Comparison of ENCODE assay signal across 14 cellular contexts in the genomic region with DNA sequence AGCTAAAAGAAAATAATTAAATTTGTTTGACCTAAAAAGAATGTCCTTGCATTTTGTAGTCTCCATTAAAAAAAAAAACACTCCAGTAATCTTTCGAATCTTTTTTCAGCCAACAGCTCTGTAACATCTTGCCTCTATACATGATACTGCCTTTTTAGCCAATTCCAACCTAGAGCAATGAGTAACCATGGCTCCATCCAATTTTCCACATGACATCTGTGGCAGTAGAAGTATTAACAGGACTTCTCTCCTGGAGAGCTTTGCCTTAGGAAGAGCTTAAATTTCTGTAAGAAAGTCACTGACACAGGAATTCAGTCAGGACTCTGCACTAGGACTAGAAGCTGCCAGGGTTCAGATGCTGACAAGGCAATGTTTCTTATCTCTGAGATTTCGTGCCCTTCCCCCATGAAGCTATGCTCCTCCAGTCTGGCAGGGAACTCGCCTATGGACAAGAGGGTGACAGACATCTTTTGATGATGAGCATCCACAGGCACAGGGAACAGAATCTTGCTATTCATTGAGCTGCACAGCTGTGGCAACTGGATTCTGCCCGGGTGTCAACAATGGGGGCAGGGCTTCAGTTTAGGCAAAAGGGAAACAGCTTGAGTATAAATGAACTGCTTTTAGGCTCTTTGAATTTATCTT.
DNase-seq lines count a peak whose midpoint lies in the region; ATAC-seq, FAIRE-seq and TF ChIP-seq lines count a peak whose summit lies in the region.
"Had no signal": no experiment of that assay in that cellular context is flagged by ENCODE, and none has a peak within 500 bp of the region (broad histone marks: within the 10 kb centered on the region; RNA-seq: fewer than 3 reads in every experiment).

No MANE protein-coding gene starts in this region.

- no peak overlapping the region for H3K56ac ChIP-seq in H1 (replicated peaks; ENCODE audit: insufficient read length, low read depth, low read length)

- DNase-seq in AG20443 (ENCODE audit: low spot score) (peak; percentile 9), NCI-H69 (lab: John Stamatoyannopoulos, UW) (peak; percentile 38), H1 (ENCODE audit: low read depth in 1 of 2, low spot score in 2 of 2) (no peak), middle frontal gyrus (ENCODE audit: extremely low spot score, low spot score) (peak; percentile 84), NCI-H526 (lab: John Stamatoyannopoulos, UW) (no peak), omental fat pad (ENCODE audit: low spot score) (no peak)
- DNase-seq in activated naive CD8-positive, alpha-beta T cell treated with anti-CD3 and anti-CD28 coated beads for 36 hours = no peak
- DNase-seq: activated effector memory CD4-positive, alpha-beta T cell treated with Interleukin-2 at 50 U/mL for 16 hours; left cardiac atrium; NCI-H1694 treated with DMSO at 0.1 percent for 48 hours had no signal

- H2BK12ac ChIP-seq in H1 (ENCODE audit: low read depth, low read length) = no peak overlapping the region

- no peak overlapping the region for H3K4me2 ChIP-seq in H1 (ENCODE audit: insufficient read depth in 1 of 2, low read depth in 2 of 2, low read length in 2 of 2)
- H3K4me2 ChIP-seq: KMS-11 had no signal

- H3K36me3 Mint-ChIP-seq in activated naive CD8-positive, alpha-beta T cell treated with anti-CD3 and anti-CD28 coated beads for 36 hours = peaks cover 2% of the 10 kb centered on the region
- H3K36me3 Mint-ChIP-seq: stimulated activated effector memory CD8-positive, alpha-beta T cell treated with anti-CD3 and anti-CD28 coated beads, Interleukin-12 subunit alpha, Interleukin-12 subunit beta, amount 100 ng/mL, for 72 hours had no signal

- no peak overlapping the region for H2BK120ac ChIP-seq in H1 (replicated peaks; ENCODE audit: low read depth, low read length)

- H4K91ac ChIP-seq in H1 (replicated peaks; ENCODE audit: insufficient read length, low read length) = no peak overlapping the region

- no peak overlapping the region for H3K18ac ChIP-seq in H1 (ENCODE audit: extremely low read depth, low read length)

- H2BK20ac ChIP-seq in H1 (ENCODE audit: low read length) = no peak overlapping the region

- H4K20me1 ChIP-seq in H1 (replicated peaks in 1 of 2; ENCODE audit: control insufficient read depth in 1 of 2, insufficient read depth in 2 of 2, low read length in 2 of 2) = no peaks in the 10 kb centered on the region

- POLR2A ChIA-PET in H1 (lab: Charles Lee; ENCODE audit: partially characterized antibody) = interaction anchor here (0.5 kb wide), 1 partner anchor 90 kb away, joined by 3 read pairs; no protein-coding TSS in a partner anchor

- no peak overlapping the region for H3K4ac ChIP-seq in H1 (replicated peaks; ENCODE audit: insufficient read length, low read depth, low read length)

- H3K14ac ChIP-seq in H1 (ENCODE audit: insufficient read length) = no peak overlapping the region

- TF ChIP-seq CTCF in H1 (IDR thresholded peaks at IDR 0.05; ENCODE audit: control extremely low read depth in 1 of 3, insufficient read depth in 1 of 3, low read depth in 1 of 3, low read length in 3 of 3) (no peak), omental fat pad (IDR thresholded peaks at IDR 0.05) (no peak)

- H3K23me2 ChIP-seq in H1 (ENCODE audit: low read depth, low read length) = no peaks in the 10 kb centered on the region

- CTCF ChIA-PET in H1 (lab: Charles Lee; ENCODE audit: partially characterized antibody) = interaction anchor here (0.9 to 1.4 kb wide), 4 partner anchors 9 to 852 kb away, joined by 3 read pairs; no protein-coding TSS in a partner anchor

- 86% methylated on average over 4 of the region's 4 CpGs; no CpG with 5 or more reads in 1 of the 2 experiments for WGBS in H1 (ENCODE audit: extremely low coverage in 1 of 2, insufficient coverage in 1 of 2, insufficient read length in 1 of 2, insufficient replicate concordance in 2 of 2, low coverage in 1 of 2, low lambda C conversion rate in 2 of 2, missing lambda C conversion rate in 1 of 2), 2 experiments

- peaks cover 4% of the 10 kb centered on the region for H3K27me3 Mint-ChIP-seq in activated naive CD8-positive, alpha-beta T cell treated with anti-CD3 and anti-CD28 coated beads for 36 hours

- H2BK5ac ChIP-seq in H1 (ENCODE audit: low read depth, low read length) = no peak overlapping the region

- H3K27ac ChIP-seq in H1 (ENCODE audit: low read depth, low read length) = no peak overlapping the region
- H3K27ac ChIP-seq: KMS-11 had no signal

- peaks cover 0 to 4% (median 3%) of the 10 kb centered on the region in 4 experiments; a peak in 3 of 7 replicates for H3K4me1 ChIP-seq in H1 (replicated peaks in 1 of 4; ENCODE audit: control insufficient read depth in 3 of 4, insufficient read depth in 4 of 4, low read length in 3 of 4)

- H3K9ac ChIP-seq in H1 (replicated peaks in 1 of 4; ENCODE audit: extremely low read depth in 1 of 4, low read depth in 3 of 4, low read length in 3 of 4) = no peak overlapping the region
- H3K9ac ChIP-seq: KMS-11 had no signal

- no peaks in the 10 kb centered on the region for H3K9me3 ChIP-seq in H1 (ENCODE audit: insufficient read depth in 2 of 2, low read depth in 1 of 2, low read length in 1 of 2)

- no peak overlapping the region for H3K4me3 ChIP-seq in H1 (ENCODE audit: extremely low read depth in 1 of 4, insufficient read depth in 2 of 4, low read depth in 3 of 4, low read length in 4 of 4)

- no peaks in the 10 kb centered on the region for H3K4me1 Mint-ChIP-seq in activated naive CD8-positive, alpha-beta T cell treated with anti-CD3 and anti-CD28 coated beads for 36 hours

- ATAC-seq in omental fat pad (ENCODE audit: low FRiP score) = no peak
- ATAC-seq in GM21723 (IDR thresholded peaks at IDR 0.05; ENCODE audit: unreplicated experiment) = no peak
- ATAC-seq: left cardiac atrium; stimulated activated effector memory CD8-positive, alpha-beta T cell treated with anti-CD3 and anti-CD28 coated beads, Interleukin-12 subunit alpha, Interleukin-12 subunit beta, amount 100 ng/mL, for 72 hours had no signal

- H4K5ac ChIP-seq in H1 (ENCODE audit: insufficient read length, low read depth, low read length) = no peak overlapping the region

- H3K4me3 Mint-ChIP-seq in activated naive CD8-positive, alpha-beta T cell treated with anti-CD3 and anti-CD28 coated beads for 36 hours = no peak overlapping the region
- H3K4me3 Mint-ChIP-seq: stimulated activated effector memory CD8-positive, alpha-beta T cell treated with anti-CD3 and anti-CD28 coated beads, Interleukin-12 subunit alpha, Interleukin-12 subunit beta, amount 100 ng/mL, for 72 hours had no signal

- H3K27me3 ChIP-seq in H1 (replicated peaks in 1 of 4; ENCODE audit: control insufficient read depth in 3 of 4, extremely low read depth in 1 of 4, insufficient read depth in 3 of 4, low read length in 3 of 4) = no peaks in the 10 kb centered on the region

- H2AK5ac ChIP-seq in H1 (ENCODE audit: low read depth, low read length) = no peak overlapping the region

- no peak for TF ChIP-seq RAD21 in H1 (IDR thresholded peaks at IDR 0.05 in 1 of 2, conservative IDR thresholded peaks at IDR 0.05 in 1 of 2; ENCODE audit: low read depth in 2 of 2, low read length in 2 of 2)

- H3K23ac ChIP-seq in H1 (ENCODE audit: insufficient read length) = no peak overlapping the region

- no peaks in the 10 kb centered on the region; a peak in 2 of 4 replicates for H3K79me2 ChIP-seq in H1 (ENCODE audit: control insufficient read depth in 1 of 2, insufficient read depth in 2 of 2, low read length in 2 of 2)

- H2BK15ac ChIP-seq in H1 (ENCODE audit: low read length) = no peak overlapping the region

- no peak overlapping the region for H2AFZ ChIP-seq in H1 (ENCODE audit: low read length)

- FAIRE-seq in H1 (lab: Jason Lieb, UNC) = peak; percentile 19
- FAIRE-seq: colon had no signal

- no peak for TF ChIP-seq POLR2A in H1 (IDR thresholded peaks at IDR 0.05; ENCODE audit: control extremely low read depth in 1 of 2, low read depth in 2 of 2, low read length in 2 of 2)

- no peak overlapping the region for H3K27ac Mint-ChIP-seq in activated naive CD8-positive, alpha-beta T cell treated with anti-CD3 and anti-CD28 coated beads for 36 hours
- H3K27ac Mint-ChIP-seq: stimulated activated effector memory CD8-positive, alpha-beta T cell treated with anti-CD3 and anti-CD28 coated beads, Interleukin-12 subunit alpha, Interleukin-12 subunit beta, amount 100 ng/mL, for 72 hours had no signal

- H3K79me1 ChIP-seq in H1 (ENCODE audit: low read depth, low read length) = peaks cover 2% of the 10 kb centered on the region; the same call in 1 of the 2 replicates

- no peaks in the 10 kb centered on the region for H3K36me3 ChIP-seq in H1 (ENCODE audit: control insufficient read depth in 2 of 4, insufficient read depth in 4 of 4, low read length in 3 of 4)

- H3K9me3 Mint-ChIP-seq in activated naive CD8-positive, alpha-beta T cell treated with anti-CD3 and anti-CD28 coated beads for 36 hours = peaks cover 3% of the 10 kb centered on the region

- H4K8ac ChIP-seq in H1 (ENCODE audit: extremely low read depth, insufficient read depth, low read length) = no peak overlapping the region

- no peak for TF ChIP-seq EP300 in H1 (IDR thresholded peaks at IDR 0.05; ENCODE audit: borderline replicate concordance in 1 of 2, low read depth in 2 of 2, low read length in 2 of 2)

TF ChIP-seq in H1, 55 proteins besides CTCF, POLR2A, EP300 and RAD21 (continues in another document):
- TF ChIP-seq, protein P1, sequence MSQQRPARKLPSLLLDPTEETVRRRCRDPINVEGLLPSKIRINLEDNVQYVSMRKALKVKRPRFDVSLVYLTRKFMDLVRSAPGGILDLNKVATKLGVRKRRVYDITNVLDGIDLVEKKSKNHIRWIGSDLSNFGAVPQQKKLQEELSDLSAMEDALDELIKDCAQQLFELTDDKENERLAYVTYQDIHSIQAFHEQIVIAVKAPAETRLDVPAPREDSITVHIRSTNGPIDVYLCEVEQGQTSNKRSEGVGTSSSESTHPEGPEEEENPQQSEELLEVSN (IDR thresholded peaks at IDR 0.05) = no peak
- TF ChIP-seq TAF7 (optimal IDR thresholded peaks at IDR 0.05; ENCODE audit: borderline replicate concordance, low read depth, low read length) = no peak
- TF ChIP-seq FOSL1 (IDR thresholded peaks at IDR 0.05; ENCODE audit: insufficient read depth, low read depth, low read length) = no peak
- no peak for TF ChIP-seq CTBP2 (IDR thresholded peaks at IDR 0.05; ENCODE audit: borderline replicate concordance, insufficient read depth, insufficient read length, low read length)
- no peak for TF ChIP-seq RBBP5 (IDR thresholded peaks at IDR 0.05; ENCODE audit: borderline replicate concordance, low read depth, low read length)
- TF ChIP-seq SRF (IDR thresholded peaks at IDR 0.05; ENCODE audit: low read depth, low read length) = no peak
- no peak for TF ChIP-seq GTF2F1 (IDR thresholded peaks at IDR 0.05; ENCODE audit: borderline replicate concordance, low read depth, low read length)
- no peak for TF ChIP-seq SP4 (IDR thresholded peaks at IDR 0.05; ENCODE audit: low read length)
- no peak for TF ChIP-seq SP2 (IDR thresholded peaks at IDR 0.05; ENCODE audit: low read length)
- no peak for TF ChIP-seq SAP30 (IDR thresholded peaks at IDR 0.05; ENCODE audit: insufficient read depth, insufficient replicate concordance, low read length)
- no peak for TF ChIP-seq YY1 (IDR thresholded peaks at IDR 0.05; ENCODE audit: low read depth, low read length)

Comparison
In these comparisons a context has a peak if more than half of its experiments do, and no peak if none do; other contexts are left out.
1. DNase-seq: peak in AG20443 (single experiment), NCI-H69 (single experiment) and middle frontal gyrus (single experiment); none in H1 (0 of 2), NCI-H526 (0 of 2), activated naive CD8-positive, alpha-beta T cell treated with anti-CD3 and anti-CD28 coated beads for 36 hours (single experiment) and omental fat pad (single experiment).